In the genomic region with DNA sequence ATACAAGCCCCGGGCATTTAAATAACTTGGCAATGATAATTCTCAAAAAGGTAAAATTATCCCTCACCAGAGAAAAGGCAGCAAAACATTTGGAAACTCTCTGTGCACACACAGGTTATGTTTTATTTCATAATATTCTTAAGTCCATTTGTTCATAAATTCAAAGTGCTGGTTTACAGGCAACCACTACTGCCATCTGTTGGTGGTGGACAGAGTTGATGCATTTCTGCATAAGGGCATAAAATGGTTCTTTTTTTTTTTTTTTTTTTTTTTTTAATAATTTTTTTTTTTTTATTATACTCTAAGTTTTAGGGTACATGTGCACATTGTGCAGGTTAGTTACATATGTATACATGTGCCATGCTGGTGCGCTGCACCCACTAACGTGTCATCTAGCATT, we compare ENCODE assay signal across 8 cellular contexts. TPM values are rescaled to one million over a fixed set of nuclear protein-coding genes. Genes with fewer than 3 reads are reported as not detected.
DNase-seq lines count a peak whose midpoint lies in the region; ATAC-seq, FAIRE-seq and TF ChIP-seq lines count a peak whose summit lies in the region.

No MANE protein-coding gene starts in this region.

- ATAC-seq in GM21447 (IDR thresholded peaks at IDR 0.05; ENCODE audit: unreplicated experiment) (no peak), HG03469 (IDR thresholded peaks at IDR 0.05; ENCODE audit: unreplicated experiment) (no peak)

- peaks cover 8% of the 10 kb centered on the region for H3K9me3 Mint-ChIP-seq in T-helper 2 cell treated with Interferon-gamma antibody and Interleukin-4, amounts not matched to agents 5 μg/mL and 100 μg/mL, for 36 hours
- H3K9me3 Mint-ChIP-seq in activated naive CD8-positive, alpha-beta T cell treated with anti-CD3 and anti-CD28 coated beads for 36 hours, result peaks cover 4% of the 10 kb centered on the region

- no peaks in the 10 kb centered on the region for H3K79me2 ChIP-seq in keratinocyte (ENCODE audit: control insufficient read depth, insufficient read depth, low read length)

- dilution Hi-C loops in keratinocyte (cut with MboI; ENCODE audit: extremely low pct_ligation_motif_present, low sequenced_read_pairs), result no loop called here

- H3K9ac ChIP-seq in keratinocyte (ENCODE audit: control insufficient read depth, extremely low read depth, insufficient read depth, low read length), result no peak overlapping the region

- H3K27me3 Mint-ChIP-seq in T-helper 2 cell treated with Interferon-gamma antibody and Interleukin-4, amounts not matched to agents 5 μg/mL and 100 μg/mL, for 36 hours (ENCODE audit: low read depth), result no peaks in the 10 kb centered on the region
- peaks cover 6% of the 10 kb centered on the region for H3K27me3 Mint-ChIP-seq in activated naive CD8-positive, alpha-beta T cell treated with anti-CD3 and anti-CD28 coated beads for 36 hours

- H3K36me3 ChIP-seq in keratinocyte (ENCODE audit: control insufficient read depth in 2 of 2, extremely low read depth in 1 of 2, insufficient read depth in 2 of 2, low read length in 2 of 2), result no peaks in the 10 kb centered on the region

- H3K27ac Mint-ChIP-seq in T-helper 2 cell treated with Interferon-gamma antibody and Interleukin-4, amounts not matched to agents 5 μg/mL and 100 μg/mL, for 36 hours, result no peak overlapping the region
- H3K27ac Mint-ChIP-seq in activated naive CD8-positive, alpha-beta T cell treated with anti-CD3 and anti-CD28 coated beads for 36 hours, result no peak overlapping the region

- H3K4me2 ChIP-seq in keratinocyte (ENCODE audit: control insufficient read depth, extremely low read depth, insufficient read depth, low read depth, low read length), result no peak overlapping the region

- H3K36me3 Mint-ChIP-seq in T-helper 2 cell treated with Interferon-gamma antibody and Interleukin-4, amounts not matched to agents 5 μg/mL and 100 μg/mL, for 36 hours (ENCODE audit: low read depth), result peaks cover 7% of the 10 kb centered on the region
- H3K36me3 Mint-ChIP-seq in activated naive CD8-positive, alpha-beta T cell treated with anti-CD3 and anti-CD28 coated beads for 36 hours, result peaks cover 5% of the 10 kb centered on the region

- no peak overlapping the region for H2AFZ ChIP-seq in keratinocyte (ENCODE audit: control insufficient read depth, low read length)

- no peaks in the 10 kb centered on the region for H3K4me1 ChIP-seq in keratinocyte (ENCODE audit: control insufficient read depth, extremely low read depth, insufficient read depth, low read length)

- H3K27me3 ChIP-seq in keratinocyte (ENCODE audit: control insufficient read depth, extremely low read depth, insufficient read depth, low read length), result no peaks in the 10 kb centered on the region

- H3K4me3 ChIP-seq in keratinocyte (ENCODE audit: control insufficient read depth in 2 of 3, extremely low read depth in 1 of 3, insufficient read depth in 2 of 3, low read depth in 1 of 3, low read length in 3 of 3), result no peak overlapping the region

- no peaks in the 10 kb centered on the region for H3K9me1 ChIP-seq in keratinocyte (ENCODE audit: control insufficient read depth, extremely low read depth, insufficient read depth, low read length)

- peaks cover 4% of the 10 kb centered on the region for H3K4me1 Mint-ChIP-seq in T-helper 2 cell treated with Interferon-gamma antibody and Interleukin-4, amounts not matched to agents 5 μg/mL and 100 μg/mL, for 36 hours (ENCODE audit: low read depth)
- no peaks in the 10 kb centered on the region for H3K4me1 Mint-ChIP-seq in activated naive CD8-positive, alpha-beta T cell treated with anti-CD3 and anti-CD28 coated beads for 36 hours

- DNase-seq in T-helper 2 cell, result peak in 3 of 5 experiments; percentile 21 to 60 (median 23)
- DNase-seq in T-helper 2 cell treated with Interferon-gamma antibody and Interleukin-4, amounts not matched to agents 5 μg/mL and 100 μg/mL, for 36 hours (ENCODE audit: low spot score), result no peak
- peak; percentile 8 for DNase-seq in NCI-H460 (ENCODE audit: extremely low read depth, low read depth)
- DNase-seq in activated naive CD8-positive, alpha-beta T cell treated with anti-CD3 and anti-CD28 coated beads for 36 hours, result peak; percentile 48
- peak; percentile 36 for DNase-seq in keratinocyte (ENCODE audit: low read depth, low spot score)
- peak; percentile 63 for DNase-seq in superior temporal gyrus (ENCODE audit: extremely low spot score)

- no peak for FAIRE-seq in keratinocyte (lab: Jason Lieb, UNC)

- no peaks in the 10 kb centered on the region for H3K9me3 ChIP-seq in keratinocyte (ENCODE audit: control insufficient read depth, low read depth, low read length)

- peak in 2 of 3 experiments; percentile 36 to 60 for TF ChIP-seq CTCF in keratinocyte (optimal IDR thresholded peaks at IDR 0.05 in 1 of 3, IDR thresholded peaks at IDR 0.05 in 1 of 3, conservative IDR thresholded peaks at IDR 0.05 in 1 of 3; ENCODE audit: extremely low read depth in 1 of 3, insufficient read depth in 2 of 3, low read length in 3 of 3)

- no peaks in the 10 kb centered on the region for H4K20me1 ChIP-seq in keratinocyte (ENCODE audit: control insufficient read depth, extremely low read depth, insufficient read depth, low read length)

- H3K27ac ChIP-seq in keratinocyte (ENCODE audit: control insufficient read depth, insufficient read depth, low read length), result no peak overlapping the region

- no peak overlapping the region for H3K4me3 Mint-ChIP-seq in T-helper 2 cell treated with Interferon-gamma antibody and Interleukin-4, amounts not matched to agents 5 μg/mL and 100 μg/mL, for 36 hours
- H3K4me3 Mint-ChIP-seq in activated naive CD8-positive, alpha-beta T cell treated with anti-CD3 and anti-CD28 coated beads for 36 hours, result no peak overlapping the region

RNA-seq across cellular contexts. Expression of a gene that starts 31.5 kb away (rescaled TPM):
- total RNA-seq in NCI-H460 (2014; rRNA removed; shearing (Covaris generic)), result not detected in 2 replicates
- not detected in 2 replicates for polyA plus RNA-seq in NCI-H460 (2014; cell fraction: nucleus; rRNA removed)
- not detected for total RNA-seq in activated naive CD8-positive, alpha-beta T cell treated with anti-CD3 and anti-CD28 coated beads for 36 hours
- polyA plus RNA-seq in keratinocyte, result not detected in 3 replicates
- polyA plus RNA-seq in keratinocyte (2011; ENCODE audit: low read depth), result not detected
- not detected in 2 replicates for polyA plus RNA-seq in keratinocyte (2011; cell fraction: cytosol; rRNA removed)
- polyA plus RNA-seq in keratinocyte (2011; cell fraction: nucleus; rRNA removed), result not detected in 2 replicates
- polyA plus RNA-seq in keratinocyte (2012; ENCODE audit: low replicate concordance), result not detected in 2 replicates
- polyA minus RNA-seq in keratinocyte, result not detected in 3 replicates
- not detected for polyA minus RNA-seq in keratinocyte (2011; cell fraction: cytosol; rRNA and poly(A)+ RNA removed)
- not detected in 2 replicates for polyA minus RNA-seq in keratinocyte (2011; cell fraction: nucleus; rRNA and poly(A)+ RNA removed)
